ENCODE assay signal across 11 cellular contexts in genomic region chrX:71767134-71767533, GRCh38. TPM values are rescaled to one million over a fixed set of nuclear protein-coding genes. Genes with fewer than 3 reads are reported as not detected.
A peak's percentile ranks its signal among the peaks of the same experiment; 100 is the strongest.
DNase-seq lines count a peak whose midpoint lies in the region; ATAC-seq and FAIRE-seq lines count a peak whose summit lies in the region.
"Not testable (repeated sequence)": the region's sequence is repeated elsewhere in the genome, so short reads cannot be mapped to it uniquely, and the experiment has no call there.
"Had no signal": no experiment of that assay in that cellular context is flagged by ENCODE, and none has a peak within 500 bp of the region (broad histone marks: within the 10 kb centered on the region; RNA-seq: fewer than 3 reads in every experiment).

No MANE protein-coding gene starts in this region.

- H3K27me3 Mint-ChIP-seq in T-cell; activated CD8-positive, alpha-beta T cell treated with anti-CD3 and anti-CD28 coated beads, Interleukin-2, amount 10 ng/mL, durations not matched to agents 7 days and 5 days (ENCODE audit: low read depth); activated naive CD8-positive, alpha-beta T cell treated with anti-CD3 and anti-CD28 coated beads, Interleukin-2, amount 50 U/mL, for 24 hours; naive thymus-derived CD8-positive, alpha-beta T cell: not testable (repeated sequence)

- H3K36me3 Mint-ChIP-seq in T-cell; activated CD8-positive, alpha-beta T cell treated with anti-CD3 and anti-CD28 coated beads, Interleukin-2, amount 10 ng/mL, durations not matched to agents 7 days and 5 days (ENCODE audit: low read depth); activated naive CD8-positive, alpha-beta T cell treated with anti-CD3 and anti-CD28 coated beads, Interleukin-2, amount 50 U/mL, for 24 hours (ENCODE audit: low read depth); naive thymus-derived CD8-positive, alpha-beta T cell: not testable (repeated sequence)

- peak in 3 of 4 experiments; percentile 17 to 35 (median 26) for ATAC-seq in T-cell (replicated peaks in 1 of 4)
- ATAC-seq in activated CD8-positive, alpha-beta T cell treated with anti-CD3 and anti-CD28 coated beads, Interleukin-2, amount 10 ng/mL, durations not matched to agents 7 days and 5 days = peak; percentile 58
- peak; percentile 37 for ATAC-seq in activated naive CD8-positive, alpha-beta T cell treated with anti-CD3 and anti-CD28 coated beads, Interleukin-2, amount 50 U/mL, for 24 hours
- peak; percentile 46 to 56 for ATAC-seq in naive thymus-derived CD8-positive, alpha-beta T cell

- CTCF ChIA-PET in T-cell (lab: Charles Lee); activated CD8-positive, alpha-beta T cell treated with anti-CD3 and anti-CD28 coated beads, Interleukin-2, amount 10 ng/mL, durations not matched to agents 7 days and 5 days (lab: Charles Lee): not testable (repeated sequence)

- not testable (repeated sequence) for H3K9me3 Mint-ChIP-seq in T-cell; activated CD8-positive, alpha-beta T cell treated with anti-CD3 and anti-CD28 coated beads, Interleukin-2, amount 10 ng/mL, durations not matched to agents 7 days and 5 days (ENCODE audit: insufficient read depth); activated naive CD8-positive, alpha-beta T cell treated with anti-CD3 and anti-CD28 coated beads, Interleukin-2, amount 50 U/mL, for 24 hours; naive thymus-derived CD8-positive, alpha-beta T cell

- not testable (repeated sequence) for DNase-seq in GM19239 (ENCODE audit: insufficient read length, low spot score); T-cell; activated CD8-positive, alpha-beta T cell treated with anti-CD3 and anti-CD28 coated beads, Interleukin-2, amount 10 ng/mL, durations not matched to agents 7 days and 5 days; activated naive CD8-positive, alpha-beta T cell treated with anti-CD3 and anti-CD28 coated beads, Interleukin-2, amount 50 U/mL, for 24 hours; naive thymus-derived CD8-positive, alpha-beta T cell

- not testable (repeated sequence) for H3K27ac Mint-ChIP-seq in T-cell; activated CD8-positive, alpha-beta T cell treated with anti-CD3 and anti-CD28 coated beads, Interleukin-2, amount 10 ng/mL, durations not matched to agents 7 days and 5 days; activated naive CD8-positive, alpha-beta T cell treated with anti-CD3 and anti-CD28 coated beads, Interleukin-2, amount 50 U/mL, for 24 hours; naive thymus-derived CD8-positive, alpha-beta T cell

- FAIRE-seq in GM19239 (lab: Jason Lieb, UNC) = peak; percentile 81

- POLR2A ChIA-PET in T-cell (lab: Charles Lee); activated CD8-positive, alpha-beta T cell treated with anti-CD3 and anti-CD28 coated beads, Interleukin-2, amount 10 ng/mL, durations not matched to agents 7 days and 5 days (lab: Charles Lee); naive thymus-derived CD8-positive, alpha-beta T cell (lab: Charles Lee): not testable (repeated sequence)

- not testable (repeated sequence) for H3K4me3 Mint-ChIP-seq in T-cell; activated CD8-positive, alpha-beta T cell treated with anti-CD3 and anti-CD28 coated beads, Interleukin-2, amount 10 ng/mL, durations not matched to agents 7 days and 5 days; activated naive CD8-positive, alpha-beta T cell treated with anti-CD3 and anti-CD28 coated beads, Interleukin-2, amount 50 U/mL, for 24 hours; naive thymus-derived CD8-positive, alpha-beta T cell

- H3K4me1 Mint-ChIP-seq in T-cell; activated CD8-positive, alpha-beta T cell treated with anti-CD3 and anti-CD28 coated beads, Interleukin-2, amount 10 ng/mL, durations not matched to agents 7 days and 5 days (ENCODE audit: low read depth); activated naive CD8-positive, alpha-beta T cell treated with anti-CD3 and anti-CD28 coated beads, Interleukin-2, amount 50 U/mL, for 24 hours; naive thymus-derived CD8-positive, alpha-beta T cell: not testable (repeated sequence)

RNA-seq across cellular contexts. Expression of gene CXorf49B, which starts 4.0 kb away (rescaled TPM):
- total RNA-seq in T-cell = not detected
- not detected for total RNA-seq in activated CD8-positive, alpha-beta T cell treated with anti-CD3 and anti-CD28 coated beads, Interleukin-2, amount 10 ng/mL, durations not matched to agents 7 days and 5 days
- not detected for total RNA-seq in naive thymus-derived CD8-positive, alpha-beta T cell
- not detected for polyA plus RNA-seq in naive thymus-derived CD8-positive, alpha-beta T cell
- total RNA-seq: A673; CD4-positive, alpha-beta memory T cell; CD4-positive, CD25-positive, alpha-beta regulatory T cell; CD8-positive, alpha-beta memory T cell had no signal
- polyA plus RNA-seq: AG04450; CD14-positive monocyte; CD4-positive, alpha-beta memory T cell; CD4-positive, CD25-positive, alpha-beta regulatory T cell; CD8-positive, alpha-beta memory T cell had no signal

RNA-seq across cellular contexts. Expression of gene CXorf49, which starts 49.0 kb away (rescaled TPM):
- not detected for total RNA-seq in T-cell
- not detected for total RNA-seq in activated CD8-positive, alpha-beta T cell treated with anti-CD3 and anti-CD28 coated beads, Interleukin-2, amount 10 ng/mL, durations not matched to agents 7 days and 5 days
- total RNA-seq in naive thymus-derived CD8-positive, alpha-beta T cell = not detected
- polyA plus RNA-seq in naive thymus-derived CD8-positive, alpha-beta T cell = not detected
- total RNA-seq: A673; CD4-positive, alpha-beta memory T cell; CD4-positive, CD25-positive, alpha-beta regulatory T cell; CD8-positive, alpha-beta memory T cell had no signal
- polyA plus RNA-seq: AG04450; CD14-positive monocyte; CD4-positive, alpha-beta memory T cell; CD4-positive, CD25-positive, alpha-beta regulatory T cell; CD8-positive, alpha-beta memory T cell had no signal
